Comparison of ENCODE assay signal across 8 cellular contexts in the genomic region with DNA sequence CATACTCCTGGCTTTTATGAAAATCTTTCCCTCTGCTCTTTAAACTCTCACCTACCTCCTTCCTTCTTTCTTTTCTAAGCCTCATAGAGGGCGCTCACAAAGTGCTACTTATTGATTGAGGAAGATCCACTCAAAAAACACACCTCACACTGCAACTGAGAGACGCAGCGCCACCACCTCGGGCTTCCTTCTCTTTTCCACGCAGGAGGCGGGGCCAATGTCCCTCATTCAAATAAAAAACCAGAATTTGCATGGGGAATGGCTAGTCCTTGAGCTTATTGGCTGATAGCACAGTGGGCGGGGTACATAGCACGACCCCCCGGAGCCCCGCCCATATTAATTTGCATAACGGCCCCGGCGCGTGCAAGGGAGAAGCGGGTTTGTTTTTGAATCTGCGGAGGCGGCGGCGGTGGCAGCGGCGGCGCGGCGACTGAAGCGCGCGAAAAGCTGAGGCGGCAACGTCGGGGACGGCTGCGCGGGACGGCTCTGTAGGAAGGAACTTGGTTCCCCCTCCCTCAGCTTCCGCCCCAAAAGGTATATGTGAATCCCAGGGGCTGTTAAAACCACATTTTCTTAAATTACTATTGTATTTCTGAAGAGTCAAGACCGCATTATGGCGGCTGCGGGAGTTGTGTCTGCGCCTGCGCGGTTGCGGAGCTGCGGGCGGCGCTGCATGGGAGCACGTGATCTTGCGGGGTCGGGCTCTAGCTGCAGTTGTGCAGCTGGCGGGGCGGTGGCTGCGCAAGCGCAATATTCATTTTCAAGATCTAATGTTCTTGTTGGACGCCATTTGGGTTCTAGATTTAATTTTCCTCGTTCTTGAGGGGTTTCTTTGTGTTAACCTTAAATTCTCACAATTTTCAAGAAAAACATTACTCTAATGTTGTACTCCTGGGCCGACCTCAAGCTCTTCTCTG. TPM values are rescaled to one million over a fixed set of nuclear protein-coding genes. Genes with fewer than 3 reads are reported as not detected.
DNase-seq lines count a peak whose midpoint lies in the region; ATAC-seq and TF ChIP-seq lines count a peak whose summit lies in the region.

A gene with protein sequence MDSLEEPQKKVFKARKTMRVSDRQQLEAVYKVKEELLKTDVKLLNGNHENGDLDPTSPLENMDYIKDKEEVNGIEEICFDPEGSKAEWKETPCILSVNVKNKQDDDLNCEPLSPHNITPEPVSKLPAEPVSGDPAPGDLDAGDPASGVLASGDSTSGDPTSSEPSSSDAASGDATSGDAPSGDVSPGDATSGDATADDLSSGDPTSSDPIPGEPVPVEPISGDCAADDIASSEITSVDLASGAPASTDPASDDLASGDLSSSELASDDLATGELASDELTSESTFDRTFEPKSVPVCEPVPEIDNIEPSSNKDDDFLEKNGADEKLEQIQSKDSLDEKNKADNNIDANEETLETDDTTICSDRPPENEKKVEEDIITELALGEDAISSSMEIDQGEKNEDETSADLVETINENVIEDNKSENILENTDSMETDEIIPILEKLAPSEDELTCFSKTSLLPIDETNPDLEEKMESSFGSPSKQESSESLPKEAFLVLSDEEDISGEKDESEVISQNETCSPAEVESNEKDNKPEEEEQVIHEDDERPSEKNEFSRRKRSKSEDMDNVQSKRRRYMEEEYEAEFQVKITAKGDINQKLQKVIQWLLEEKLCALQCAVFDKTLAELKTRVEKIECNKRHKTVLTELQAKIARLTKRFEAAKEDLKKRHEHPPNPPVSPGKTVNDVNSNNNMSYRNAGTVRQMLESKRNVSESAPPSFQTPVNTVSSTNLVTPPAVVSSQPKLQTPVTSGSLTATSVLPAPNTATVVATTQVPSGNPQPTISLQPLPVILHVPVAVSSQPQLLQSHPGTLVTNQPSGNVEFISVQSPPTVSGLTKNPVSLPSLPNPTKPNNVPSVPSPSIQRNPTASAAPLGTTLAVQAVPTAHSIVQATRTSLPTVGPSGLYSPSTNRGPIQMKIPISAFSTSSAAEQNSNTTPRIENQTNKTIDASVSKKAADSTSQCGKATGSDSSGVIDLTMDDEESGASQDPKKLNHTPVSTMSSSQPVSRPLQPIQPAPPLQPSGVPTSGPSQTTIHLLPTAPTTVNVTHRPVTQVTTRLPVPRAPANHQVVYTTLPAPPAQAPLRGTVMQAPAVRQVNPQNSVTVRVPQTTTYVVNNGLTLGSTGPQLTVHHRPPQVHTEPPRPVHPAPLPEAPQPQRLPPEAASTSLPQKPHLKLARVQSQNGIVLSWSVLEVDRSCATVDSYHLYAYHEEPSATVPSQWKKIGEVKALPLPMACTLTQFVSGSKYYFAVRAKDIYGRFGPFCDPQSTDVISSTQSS (plus strand): TSS at position 389 of the 917 bp plus-strand sequence. CDS start 58,234 bp downstream, outside the sequence.

- intact Hi-C loops in right lobe of liver (cut with DNase I) = no loop called here

- peak; percentile 92 for TF ChIP-seq POLR2A in right lobe of liver (IDR thresholded peaks at IDR 0.05)

- H3K36me3 Mint-ChIP-seq in activated CD4-positive, alpha-beta memory T cell treated with anti-CD3 and anti-CD28 coated beads, Interleukin-2, amount 10 ng/mL, durations not matched to agents 7 days and 5 days (ENCODE audit: low read depth) = peaks cover 42% of the 10 kb centered on the region

- peak within 1 kb of the TSS; percentile 94 for H3K27ac Mint-ChIP-seq in activated CD4-positive, alpha-beta memory T cell treated with anti-CD3 and anti-CD28 coated beads, Interleukin-2, amount 10 ng/mL, durations not matched to agents 7 days and 5 days

- H3K4me1 Mint-ChIP-seq in activated CD4-positive, alpha-beta memory T cell treated with anti-CD3 and anti-CD28 coated beads, Interleukin-2, amount 10 ng/mL, durations not matched to agents 7 days and 5 days = peaks cover 31% of the 10 kb centered on the region

- no peaks in the 10 kb centered on the region for H3K27me3 ChIP-seq in duodenal mucosa (ENCODE audit: control insufficient read depth in 1 of 2, insufficient read depth in 2 of 2, low read length in 2 of 2)
- H3K27me3 ChIP-seq in right lobe of liver = no peaks in the 10 kb centered on the region

- H3K4me1 ChIP-seq in duodenal mucosa (ENCODE audit: control insufficient read depth in 1 of 2, insufficient read depth in 2 of 2, low read length in 2 of 2) (peaks cover 0 to 3% of the 10 kb centered on the region in 2 donors), right lobe of liver (no peaks in the 10 kb centered on the region)

- POLR2A ChIA-PET in activated CD4-positive, alpha-beta memory T cell treated with anti-CD3 and anti-CD28 coated beads, Interleukin-2, amount 10 ng/mL, durations not matched to agents 7 days and 5 days (lab: Charles Lee) = interaction anchor here (0.9 to 3.7 kb wide), 26 partner anchors 9 to 1650 kb away, joined by 3 to 247 read pairs (median 9); a partner anchor contains a TSS

- H3K36me3 ChIP-seq in duodenal mucosa (ENCODE audit: control insufficient read depth in 1 of 2, insufficient read depth in 2 of 2, low read length in 2 of 2) (no peaks in the 10 kb centered on the region), right lobe of liver (no peaks in the 10 kb centered on the region)

- peak within 1 kb of the TSS; percentile 74 to 78 for H3K4me3 ChIP-seq in duodenal mucosa (ENCODE audit: low read depth in 1 of 2, low read length in 2 of 2)
- H3K4me3 ChIP-seq in right lobe of liver = peak within 1 kb of the TSS; percentile 55 to 76 (median 72)

- WGBS in right lobe of liver (ENCODE audit: insufficient coverage, low coverage, low lambda C conversion rate, missing lambda C conversion rate) = 2% methylated on average over 31 of the region's 55 CpGs

- H3K9me3 Mint-ChIP-seq in activated CD4-positive, alpha-beta memory T cell treated with anti-CD3 and anti-CD28 coated beads, Interleukin-2, amount 10 ng/mL, durations not matched to agents 7 days and 5 days = peaks cover 3% of the 10 kb centered on the region

- H3K9me3 ChIP-seq in duodenal mucosa (ENCODE audit: control insufficient read depth in 1 of 2, low read length in 2 of 2) (no peaks in the 10 kb centered on the region), right lobe of liver (no peaks in the 10 kb centered on the region)

- peak within 1 kb of the TSS; percentile 96 for H3K27ac ChIP-seq in duodenal mucosa (ENCODE audit: low read depth, low read length)
- H3K27ac ChIP-seq in right lobe of liver = peak within 1 kb of the TSS; percentile 92 to 97 (median 93)

- TF ChIP-seq CTCF in right lobe of liver (IDR thresholded peaks at IDR 0.05) = peak; percentile 16 to 34 (median 28)

- H3K9ac ChIP-seq in duodenal mucosa (ENCODE audit: low read depth in 1 of 2, low read length in 2 of 2) = peak within 1 kb of the TSS; percentile 66 to 69

- peak; percentile 80 for ATAC-seq in GM19324 (IDR thresholded peaks at IDR 0.05; ENCODE audit: low FRiP score, unreplicated experiment)
- peak; percentile 37 for ATAC-seq in HG03469 (IDR thresholded peaks at IDR 0.05; ENCODE audit: unreplicated experiment)
- ATAC-seq in right lobe of liver = peak; percentile 95 to 99 (median 96)

- DNase-seq in C1 segment of cervical spinal cord (lab: John Stamatoyannopoulos, UW) = peak; percentile 53 to 97 (median 90)
- DNase-seq in NCI-H748 treated with DMSO at 0.1 percent for 48 hours (lab: John Stamatoyannopoulos, UW) = peak; percentile 87
- DNase-seq in activated CD4-positive, alpha-beta memory T cell treated with anti-CD3 and anti-CD28 coated beads, Interleukin-2, amount 10 ng/mL, durations not matched to agents 7 days and 5 days = peak; percentile 96
- peak; percentile 96 to 97 (median 97) for DNase-seq in right lobe of liver
- peak; percentile 88 to 97 for DNase-seq in stimulated activated CD4-positive, alpha-beta T cell treated with anti-CD3 and anti-CD28 coated beads, Interleukin-4, amount 100 ng/mL, for 4 hours

- CTCF ChIA-PET in activated CD4-positive, alpha-beta memory T cell treated with anti-CD3 and anti-CD28 coated beads, Interleukin-2, amount 10 ng/mL, durations not matched to agents 7 days and 5 days (lab: Charles Lee) = interaction anchor here (0.6 to 3.6 kb wide), 34 partner anchors 9 to 438 kb away, joined by 3 to 95 read pairs (median 4); a partner anchor contains a TSS

- no peaks in the 10 kb centered on the region for H3K27me3 Mint-ChIP-seq in activated CD4-positive, alpha-beta memory T cell treated with anti-CD3 and anti-CD28 coated beads, Interleukin-2, amount 10 ng/mL, durations not matched to agents 7 days and 5 days

- H3K4me3 Mint-ChIP-seq in activated CD4-positive, alpha-beta memory T cell treated with anti-CD3 and anti-CD28 coated beads, Interleukin-2, amount 10 ng/mL, durations not matched to agents 7 days and 5 days = peak within 1 kb of the TSS; percentile 79

RNA-seq across cellular contexts. Expression of the gene that starts here (rescaled TPM):
- total RNA-seq in activated CD4-positive, alpha-beta memory T cell treated with anti-CD3 and anti-CD28 coated beads, Interleukin-2, amount 10 ng/mL, durations not matched to agents 7 days and 5 days = 100 to 1,000 TPM; 129 to 134 TPM
- 10 to 100 TPM; 17.5 to 33.6 (median 27.4) TPM for total RNA-seq in right lobe of liver

Comparison
In these comparisons a context has a peak if more than half of its experiments do, and no peak if none do; other contexts are left out.
1. Peak in every context shown above with its lines: DNase-seq, ATAC-seq, H3K4me3 ChIP-seq and H3K27ac ChIP-seq.
2. ATAC-seq: peak in every context shown above with its lines; median percentile 96 in right lobe of liver; 80 in GM19324; 37 in HG03469.